ENCODE assay signal across 8 cellular contexts in genomic region chr6:34424200-34425131, GRCh38. TPM values are rescaled to one million over a fixed set of nuclear protein-coding genes. Genes with fewer than 3 reads are reported as not detected.
DNase-seq lines count a peak whose midpoint lies in the region; ATAC-seq and TF ChIP-seq lines count a peak whose summit lies in the region.

No MANE protein-coding gene starts in this region.

- H3K36me3 Mint-ChIP-seq in nephron (ENCODE audit: low read depth) = peaks cover 42% of the 10 kb centered on the region

- peak overlapping the region; percentile 99 to 100 (median 100) for H3K4me3 Mint-ChIP-seq in nephron

- ATAC-seq in HG02852 (IDR thresholded peaks at IDR 0.05; ENCODE audit: unreplicated experiment) (no peak), GM21717 (IDR thresholded peaks at IDR 0.05; ENCODE audit: unreplicated experiment) (no peak)

- H3K9me3 ChIP-seq in ectodermal cell (ENCODE audit: control insufficient read depth, low read length) = no peaks in the 10 kb centered on the region

- H3K27me3 Mint-ChIP-seq in nephron (ENCODE audit: low read depth) = no peaks in the 10 kb centered on the region

- H3K27me3 ChIP-seq in ectodermal cell (ENCODE audit: control insufficient read depth, insufficient read depth, low read length, poor library complexity, severe bottlenecking) = no peaks in the 10 kb centered on the region

- H3K9me3 Mint-ChIP-seq in nephron = peaks cover 5% of the 10 kb centered on the region

- DNase-seq in NB4 (ENCODE audit: low read depth) = no peak
- no peak for DNase-seq in NCI-H1436 treated with DMSO at 0.1 percent for 48 hours (lab: John Stamatoyannopoulos, UW)
- DNase-seq in foreskin melanocyte = no peak

- no peak for TF ChIP-seq CTCF in C4-2B (conservative IDR thresholded peaks at IDR 0.05)
- TF ChIP-seq CTCF in NB4 (IDR thresholded peaks at IDR 0.05; ENCODE audit: low read depth, low read length) = no peak
- no peak for TF ChIP-seq CTCF in nephron (IDR thresholded peaks at IDR 0.05; ENCODE audit: unreplicated experiment in 3 of 3)

- H3K27ac ChIP-seq in C4-2B (peak overlapping the region; percentile 85), ectodermal cell (ENCODE audit: insufficient read depth, low read depth, low read length, poor library complexity, severe bottlenecking) (peak overlapping the region; percentile 90)

- peaks cover 48% of the 10 kb centered on the region for H3K36me3 ChIP-seq in ectodermal cell (ENCODE audit: control insufficient read depth, insufficient read depth, low read length)

- TF ChIP-seq POLR2A in NB4 (IDR thresholded peaks at IDR 0.05; ENCODE audit: extremely low read depth, insufficient read length) = no peak

- peaks cover 8% of the 10 kb centered on the region for H3K4me1 ChIP-seq in ectodermal cell (ENCODE audit: control insufficient read depth, insufficient read depth, low read length)

- peaks cover 17% of the 10 kb centered on the region for H3K4me1 Mint-ChIP-seq in nephron

- peak overlapping the region; percentile 95 to 99 (median 98) for H3K27ac Mint-ChIP-seq in nephron

- WGBS in ectodermal cell, 2 experiments = 81 to 86% methylated on average over 18 to 19 of the region's 19 CpGs

- H3K4me3 ChIP-seq in NB4 (ENCODE audit: low read depth, low read length) (peak overlapping the region; percentile 97), ectodermal cell (ENCODE audit: insufficient read depth, low read depth, low read length) (peak overlapping the region; percentile 98)

RNA-seq across cellular contexts. Expression of gene RPS10, which starts 1.4 kb away (rescaled TPM):
- 2,554 TPM for polyA plus RNA-seq in ectodermal cell (2013, experiment 1 of 4)
- polyA plus RNA-seq in ectodermal cell (2013, experiment 2 of 4) = 2,582 TPM
- polyA plus RNA-seq in ectodermal cell (2013, experiment 3 of 4) = 2,604 TPM
- polyA plus RNA-seq in ectodermal cell (2013, experiment 4 of 4) = 2,885 TPM

RNA-seq across cellular contexts. Expression of gene NUDT3, which starts 32.0 kb away (rescaled TPM):
- polyA plus RNA-seq in ectodermal cell (2013, experiment 1 of 4) = 32.2 TPM
- polyA plus RNA-seq in ectodermal cell (2013, experiment 2 of 4) = 31.0 TPM
- polyA plus RNA-seq in ectodermal cell (2013, experiment 3 of 4) = 21.7 TPM
- 22.6 TPM for polyA plus RNA-seq in ectodermal cell (2013, experiment 4 of 4)

RNA-seq across cellular contexts. Expression of gene PACSIN1, which starts 41.4 kb away (rescaled TPM):
- 1.2 TPM for polyA plus RNA-seq in ectodermal cell (2013, experiment 1 of 4)
- 1.3 TPM for polyA plus RNA-seq in ectodermal cell (2013, experiment 2 of 4)
- 1.5 TPM for polyA plus RNA-seq in ectodermal cell (2013, experiment 3 of 4)
- 1.3 TPM for polyA plus RNA-seq in ectodermal cell (2013, experiment 4 of 4)
